Comparison of ENCODE assay signal across 8 cellular contexts in the genomic region with DNA sequence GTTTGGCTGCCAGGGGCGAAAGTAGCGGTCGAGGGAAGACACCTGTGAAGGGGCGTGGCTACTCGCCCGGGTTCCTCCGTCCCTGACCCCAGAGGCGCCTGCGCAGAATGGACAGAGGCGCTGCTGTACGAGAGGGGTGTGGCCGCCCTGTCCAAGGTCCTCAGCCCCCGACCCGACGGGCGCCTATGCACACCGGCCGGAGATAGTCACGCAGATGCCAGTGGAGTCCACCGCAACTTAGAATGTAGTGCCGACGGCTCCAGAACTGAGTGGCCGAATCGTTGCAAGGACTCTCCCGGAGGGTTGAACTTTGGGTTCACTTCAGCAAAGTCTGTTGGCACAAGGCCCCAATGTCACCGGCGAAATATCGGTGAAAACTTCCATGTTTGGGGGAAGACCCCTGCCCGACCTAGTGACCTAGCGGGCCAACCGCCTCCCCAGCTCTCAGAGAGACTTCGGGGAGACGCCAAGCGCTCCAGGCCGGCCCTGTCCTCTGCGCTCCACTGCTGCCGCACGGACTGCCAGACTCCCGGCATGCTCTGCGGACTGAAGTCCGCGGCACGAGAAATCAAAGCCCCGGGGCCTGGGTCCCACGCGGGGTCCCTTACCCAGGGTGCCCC. TPM values are rescaled to one million over a fixed set of nuclear protein-coding genes. Genes with fewer than 3 reads are reported as not detected.
DNase-seq lines count a peak whose midpoint lies in the region; ATAC-seq and TF ChIP-seq lines count a peak whose summit lies in the region.

No MANE protein-coding gene starts in this region.

- peak overlapping the region; percentile 66 for H3K4me3 ChIP-seq in MM.1S (ENCODE audit: low read length)
- H3K4me3 ChIP-seq in adrenal gland = peak overlapping the region; percentile 31 to 87 (median 51)
- H3K4me3 ChIP-seq in right atrium auricular region = peak overlapping the region; percentile 59 to 66
- H3K4me3 ChIP-seq in prostate gland = peak overlapping the region; percentile 49 to 58

- H3F3A ChIP-seq in MM.1S (ENCODE audit: insufficient read depth, low read length) = peaks cover 29% of the 10 kb centered on the region

- TF ChIP-seq POLR2A in adrenal gland (IDR thresholded peaks at IDR 0.05) (peak; percentile 33 to 67), prostate gland (IDR thresholded peaks at IDR 0.05) (no peak)

- 0 to 1% (median 0%) methylated on average over 21 to 46 of the region's 46 CpGs for WGBS in adrenal gland, 4 donors
- WGBS in prostate gland = under 1% methylated on average over 46 of the region's 46 CpGs

- no peaks in the 10 kb centered on the region for H4K20me1 ChIP-seq in MM.1S (ENCODE audit: insufficient read depth, low read length)

- TF ChIP-seq CTCF in MM.1S (IDR thresholded peaks at IDR 0.05; ENCODE audit: low read length) = no peak
- TF ChIP-seq CTCF in adrenal gland (IDR thresholded peaks at IDR 0.05) = no peak
- no peak for TF ChIP-seq CTCF in right atrium auricular region (IDR thresholded peaks at IDR 0.05)
- no peak for TF ChIP-seq CTCF in prostate gland (IDR thresholded peaks at IDR 0.05)

- ATAC-seq in SK-N-SH treated with all-trans-retinoic acid at 6 μM for 48 hours = peak; percentile 80

- H2AFZ ChIP-seq in MM.1S (ENCODE audit: low read length) = peak overlapping the region; percentile 74

- intact Hi-C loops in adrenal gland (cut with DNase I) (loop anchor here in 1 of 2 donors (5.0 to 10.0 kb wide), 2 partner anchors 53 to 124 kb away; partner anchors contain the start of gene ARHGAP5), prostate gland (cut with DNase I) (no loop called here)

- H3K79me2 ChIP-seq in MM.1S (ENCODE audit: low read length) = no peaks in the 10 kb centered on the region

- peaks cover 32% of the 10 kb centered on the region for H3K4me1 ChIP-seq in MM.1S (ENCODE audit: low read length)
- peaks cover 0 to 23% of the 10 kb centered on the region in 2 donors for H3K4me1 ChIP-seq in adrenal gland (replicated peaks in 1 of 2)
- H3K4me1 ChIP-seq in right atrium auricular region = peaks cover 0 to 12% of the 10 kb centered on the region in 2 donors
- no peaks in the 10 kb centered on the region for H3K4me1 ChIP-seq in prostate gland (replicated peaks)

- H3K9me3 ChIP-seq in MM.1S (replicated peaks; ENCODE audit: insufficient read depth, low read length) (no peaks in the 10 kb centered on the region), adrenal gland (replicated peaks in 1 of 3) (no peaks in the 10 kb centered on the region), right atrium auricular region (no peaks in the 10 kb centered on the region), prostate gland (no peaks in the 10 kb centered on the region)

- peak overlapping the region; percentile 88; the same call in 1 of the 2 replicates for H3K27ac ChIP-seq in MM.1S (ENCODE audit: low read length)
- H3K27ac ChIP-seq in adrenal gland = peak overlapping the region; percentile 78 to 95 (median 90)
- peak overlapping the region; percentile 88 to 94 for H3K27ac ChIP-seq in right atrium auricular region
- H3K27ac ChIP-seq in prostate gland = peak overlapping the region; percentile 84 to 85

- DNase-seq in EH (ENCODE audit: low read depth) (peak; percentile 51), HCEC 1CT (peak; percentile 47), MM.1S (peak; percentile 83), adrenal gland (peak; percentile 84 to 91 (median 87)), right atrium auricular region (ENCODE audit: low spot score) (peak; percentile 73), prostate gland (ENCODE audit: low spot score) (peak; percentile 79), ureter (ENCODE audit: low spot score) (peak; percentile 77)

- H3K27me3 ChIP-seq in MM.1S (replicated peaks; ENCODE audit: insufficient read depth, low read length) (no peaks in the 10 kb centered on the region), adrenal gland (no peaks in the 10 kb centered on the region), right atrium auricular region (no peaks in the 10 kb centered on the region), prostate gland (replicated peaks; ENCODE audit: insufficient read depth) (no peaks in the 10 kb centered on the region)

- H3K9ac ChIP-seq in MM.1S (ENCODE audit: low read length) = peak overlapping the region; percentile 67

- peak overlapping the region; percentile 94 for H3K4me2 ChIP-seq in MM.1S (ENCODE audit: low read depth, low read length)

- no peaks in the 10 kb centered on the region for H3K9me2 ChIP-seq in MM.1S (replicated peaks; ENCODE audit: insufficient read depth, low read length)

- no peaks in the 10 kb centered on the region for H3K36me3 ChIP-seq in MM.1S (replicated peaks; ENCODE audit: insufficient read depth, low read length)
- no peaks in the 10 kb centered on the region for H3K36me3 ChIP-seq in adrenal gland (replicated peaks in 1 of 2)
- no peaks in the 10 kb centered on the region for H3K36me3 ChIP-seq in right atrium auricular region
- no peaks in the 10 kb centered on the region for H3K36me3 ChIP-seq in prostate gland

TF ChIP-seq in SK-N-SH treated with all-trans-retinoic acid at 6 μM for 48 hours, 23 proteins besides CTCF, POLR2A, EP300 and RAD21:
- TF ChIP-seq TCF4 (CRISPR knock-in tag; IDR thresholded peaks at IDR 0.05; ENCODE audit: borderline replicate concordance) = no peak
- 0 out of 2 replicates have a peak, but pooled peaks have one; percentile 61 for TF ChIP-seq SNAI2 (CRISPR knock-in tag; IDR thresholded peaks at IDR 0.05)
- TF ChIP-seq ESRRG (CRISPR knock-in tag; IDR thresholded peaks at IDR 0.05) = no peak

RNA-seq across cellular contexts. Expression of gene RNU6-7, which starts 0.5 kb away (rescaled TPM):
- total RNA-seq in adrenal gland = not detected
- not detected for polyA plus RNA-seq in adrenal gland
- total RNA-seq in right atrium auricular region = not detected
- not detected for total RNA-seq in prostate gland
- not detected for total RNA-seq in ureter

RNA-seq across cellular contexts. Expression of gene RNU6-8, which starts 1.8 kb away (rescaled TPM):
- total RNA-seq in adrenal gland (not detected), right atrium auricular region (not detected), prostate gland (not detected), ureter (not detected)
- polyA plus RNA-seq in adrenal gland = not detected

Comparison
In these comparisons a context has a peak if more than half of its experiments do, and no peak if none do; other contexts are left out.
1. Peak in every context shown above with its lines: DNase-seq, ATAC-seq, H3K4me3 ChIP-seq and H3K27ac ChIP-seq.